ENCODE assay signal across 18 cellular contexts in the genomic region with DNA sequence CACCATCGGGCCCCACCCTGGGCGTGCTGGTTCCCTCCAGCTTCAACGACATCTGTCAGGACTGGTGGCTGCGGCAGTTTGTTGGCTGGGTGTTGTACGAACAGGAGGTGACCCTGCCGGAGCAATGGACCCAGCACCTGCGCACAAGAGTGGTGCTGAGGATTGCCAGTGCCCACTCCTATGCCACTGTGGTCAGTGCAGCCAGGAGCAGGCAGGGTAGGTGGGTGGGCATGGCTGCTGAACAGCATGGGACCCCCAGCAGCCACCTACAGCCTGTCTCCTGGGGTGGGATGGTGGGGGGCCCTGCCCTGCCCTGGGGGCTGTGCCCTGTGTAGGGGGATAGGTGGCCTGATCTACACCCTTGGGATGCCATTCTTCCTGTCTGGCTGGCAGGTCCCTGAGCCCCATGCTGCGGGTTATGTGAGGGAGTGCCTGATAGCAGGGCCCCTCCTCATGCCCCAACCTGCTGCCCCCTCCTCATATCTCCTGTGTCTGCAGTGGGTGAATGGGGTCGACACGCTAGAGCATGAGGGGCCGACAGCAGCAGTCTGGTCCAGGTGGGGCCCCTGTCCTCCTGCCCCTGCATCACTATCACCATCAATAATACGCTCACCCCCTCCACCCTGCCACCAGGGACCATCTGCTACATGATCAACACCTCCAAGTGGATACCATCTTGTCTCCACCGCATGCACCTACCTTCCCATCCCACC. TPM values are rescaled to one million over a fixed set of nuclear protein-coding genes. Genes with fewer than 3 reads are reported as not detected.
"Had no signal": no experiment of that assay in that cellular context is flagged by ENCODE, and none has a peak within 500 bp of the region (broad histone marks: within the 10 kb centered on the region; RNA-seq: fewer than 3 reads in every experiment).

No MANE protein-coding gene starts in this region.

- H3K4me3 ChIP-seq: coronary artery, testis, tibial nerve had no signal

- H3K4me1 Mint-ChIP-seq: endodermal cell, mesothelial cell of epicardium, nephron progenitor cell had no signal

- H3K27me3 ChIP-seq: testis, tibial nerve had no signal

- DNase-seq: caudate nucleus; effector CD4-positive, alpha-beta T cell; endodermal cell; erythroblast; foreskin melanocyte; hypothalamus; kidney glomerular epithelial cell; nephron progenitor cell; small intestine; stimulated activated CD4-positive, alpha-beta T cell treated with anti-CD3 and anti-CD28 coated beads, Interleukin-12 subunit alpha, Interleukin-12 subunit beta, amount 100 ng/mL, for 4 hours; stimulated activated naive CD4-positive, alpha-beta T cell treated with Interleukin-2 at 50 U/mL for 16 hours; testis had no signal

- H3K27ac ChIP-seq: coronary artery, testis, tibial nerve had no signal

- H3K27ac Mint-ChIP-seq: endodermal cell, mesothelial cell of epicardium, nephron progenitor cell had no signal

- H3K36me3 ChIP-seq: tibial nerve had no signal

- H3K4me1 ChIP-seq: testis, tibial nerve had no signal

- H3K4me3 Mint-ChIP-seq: endodermal cell, mesothelial cell of epicardium, nephron progenitor cell had no signal

- H3K9me3 ChIP-seq: testis had no signal

RNA-seq across cellular contexts. Expression of gene ZNF727, which starts 56.9 kb away (rescaled TPM):
- total RNA-seq: endodermal cell, endothelial cell of umbilical vein, mesothelial cell of epicardium, myocyte, pulmonary artery endothelial cell had no signal
- polyA plus RNA-seq: endothelial cell of umbilical vein had no signal
